ENCODE assay signal across 26 cellular contexts in genomic region chr3:86420990-86421739, GRCh38.
DNase-seq lines count a peak whose midpoint lies in the region; ATAC-seq and TF ChIP-seq lines count a peak whose summit lies in the region.
"Had no signal": no experiment of that assay in that cellular context is flagged by ENCODE, and none has a peak within 500 bp of the region (broad histone marks: within the 10 kb centered on the region; RNA-seq: fewer than 3 reads in every experiment).

No MANE protein-coding gene starts in this region.

- peak overlapping the region; percentile 53 for H3K4me2 ChIP-seq in H9 (ENCODE audit: insufficient read depth, insufficient read length, low read length)
- H3K4me2 ChIP-seq: SK-N-SH had no signal

- no peak overlapping the region for H2BK5ac ChIP-seq in H9 (ENCODE audit: insufficient read length, low read length)

- H3K27ac ChIP-seq in H9 (ENCODE audit: insufficient read length, low read depth, low read length), result no peak overlapping the region
- H3K27ac ChIP-seq: 22Rv1 had no signal

- H3K27me3 Mint-ChIP-seq in CD14-positive monocyte (ENCODE audit: low read depth in 3 of 3) (no peaks in the 10 kb centered on the region), H9 (ENCODE audit: low read depth) (no peaks in the 10 kb centered on the region), chondrocyte (ENCODE audit: low read depth) (peaks cover 5% of the 10 kb centered on the region), MCF 10A (ENCODE audit: insufficient read depth, unreplicated experiment) (peaks cover 23% of the 10 kb centered on the region)
- H3K27me3 Mint-ChIP-seq: CD8-positive, alpha-beta memory T cell; IgD-negative memory B cell had no signal

- no peaks in the 10 kb centered on the region for H3K79me2 ChIP-seq in H9 (ENCODE audit: insufficient read depth, low read length)

- no peak overlapping the region for H3K4ac ChIP-seq in H9 (ENCODE audit: low read depth, low read length)

- peak overlapping the region; percentile 64 for H2AFZ ChIP-seq in H9 (ENCODE audit: low read length)

- no peak overlapping the region for H3K27ac Mint-ChIP-seq in CD14-positive monocyte
- H3K27ac Mint-ChIP-seq in H9, result peak overlapping the region in 2 of 3 experiments; percentile 82 to 91; a peak in 2 of 7 replicates
- no peak overlapping the region for H3K27ac Mint-ChIP-seq in chondrocyte (ENCODE audit: unreplicated experiment)
- H3K27ac Mint-ChIP-seq in MCF 10A (ENCODE audit: low read depth, unreplicated experiment), result no peak overlapping the region
- H3K27ac Mint-ChIP-seq: CD8-positive, alpha-beta memory T cell; IgD-negative memory B cell had no signal

- no peak overlapping the region for H2BK120ac ChIP-seq in H9 (ENCODE audit: low read depth, low read length, poor library complexity, severe bottlenecking)

- H3K79me1 ChIP-seq in H9 (ENCODE audit: insufficient read depth, low read depth, low read length, poor library complexity, severe bottlenecking), result no peaks in the 10 kb centered on the region

- no peak overlapping the region for H3T11ph ChIP-seq in H9 (ENCODE audit: low read length)

- POLR2A ChIA-PET in MCF 10A (lab: Yijun Ruan, JAX), result no interaction called here

- no peak overlapping the region for H4K91ac ChIP-seq in H9 (ENCODE audit: insufficient read length, low read depth, low read length)

- H3K23me2 ChIP-seq in H9 (ENCODE audit: insufficient read length, low read depth, low read length, poor library complexity, severe bottlenecking), result no peaks in the 10 kb centered on the region

- H3K9me3 Mint-ChIP-seq in CD14-positive monocyte (peaks cover 0 to 8% (median 3%) of the 10 kb centered on the region in 7 donors), H9 (peaks cover 7 to 12% of the 10 kb centered on the region in 2 experiments; a peak in 3 of 5 replicates), chondrocyte (ENCODE audit: low read depth) (peaks cover 6% of the 10 kb centered on the region), MCF 10A (ENCODE audit: unreplicated experiment) (peaks cover 8% of the 10 kb centered on the region)

- H4K20me1 ChIP-seq in H9 (ENCODE audit: control insufficient read depth, insufficient read depth, insufficient read length), result no peaks in the 10 kb centered on the region

- no peak overlapping the region for H3K4me3 Mint-ChIP-seq in CD14-positive monocyte
- H3K4me3 Mint-ChIP-seq in H9, result no peak overlapping the region; a peak in 2 of 5 replicates
- no peak overlapping the region for H3K4me3 Mint-ChIP-seq in chondrocyte (ENCODE audit: unreplicated experiment)
- H3K4me3 Mint-ChIP-seq in MCF 10A (ENCODE audit: unreplicated experiment), result no peak overlapping the region
- H3K4me3 Mint-ChIP-seq: CD8-positive, alpha-beta memory T cell; IgD-negative memory B cell had no signal

- DNase-seq in CD14-positive monocyte (ENCODE audit: low spot score) (peak; percentile 39), H9 (peak; percentile 58), chondrocyte (ENCODE audit: low spot score) (peak; percentile 71), islet precursor cell (peak; percentile 57), MCF 10A (ENCODE audit: unreplicated experiment) (no peak), NCI-H128 (lab: John Stamatoyannopoulos, UW; ENCODE audit: unreplicated experiment) (no peak), AG20443 (ENCODE audit: low spot score) (no peak)
- DNase-seq: ACHN; AML-193; C1 segment of cervical spinal cord; CD8-positive, alpha-beta memory T cell; DMS79; HCEC 1CT; MV-4-11; NCI-H1417 treated with DMSO at 0.1 percent for 48 hours; NCI-H1930; NCI-H2227 treated with DMSO at 0.1 percent for 48 hours; NCI-H510A treated with DMSO at 0.1 percent for 48 hours; NCI-H748 treated with DMSO at 0.1 percent for 48 hours; NK-92 treated with Interleukin-12 subunit alpha and Interleukin-12 subunit beta, amount 100 ng/mL, for 24 hours; SIG-M5; SK-N-SH had no signal

- no peak overlapping the region for H3K23ac ChIP-seq in H9 (ENCODE audit: insufficient read length, low read depth, low read length)

- no peak overlapping the region for H2BK20ac ChIP-seq in H9 (ENCODE audit: low read depth, low read length, poor library complexity, severe bottlenecking)

- WGBS in H9 (ENCODE audit: extremely low coverage, insufficient read length, low lambda C conversion rate), result no CpG with 5 or more reads among the region's 24 CpGs

- no peak overlapping the region for H3K18ac ChIP-seq in H9 (ENCODE audit: insufficient read length, low read depth, low read length)

- H3K36me3 Mint-ChIP-seq in CD14-positive monocyte, result no peaks in the 10 kb centered on the region
- H3K36me3 Mint-ChIP-seq in H9 (ENCODE audit: insufficient read depth in 1 of 3, low read depth in 3 of 3), result peaks cover 3 to 17% (median 10%) of the 10 kb centered on the region in 3 experiments; a peak in 6 of 7 replicates
- no peaks in the 10 kb centered on the region for H3K36me3 Mint-ChIP-seq in chondrocyte (ENCODE audit: low read depth)
- H3K36me3 Mint-ChIP-seq in MCF 10A (ENCODE audit: insufficient read depth, unreplicated experiment), result no peaks in the 10 kb centered on the region
- H3K36me3 Mint-ChIP-seq: CD8-positive, alpha-beta memory T cell; IgD-negative memory B cell had no signal

- H3K9me3 ChIP-seq in H9 (ENCODE audit: control insufficient read depth, low read depth, low read length), result no peaks in the 10 kb centered on the region
- H3K9me3 ChIP-seq: SK-N-SH had no signal

- no peak overlapping the region for H4K5ac ChIP-seq in H9 (ENCODE audit: insufficient read length, low read depth, low read length)

- no peaks in the 10 kb centered on the region; the same call in 1 of the 2 replicates for H3K4me1 ChIP-seq in H9 (ENCODE audit: insufficient read depth, low read length)

- no peak overlapping the region for H3K14ac ChIP-seq in H9 (ENCODE audit: insufficient read depth, low read length)

- ATAC-seq in GM19023 (IDR thresholded peaks at IDR 0.05; ENCODE audit: unreplicated experiment), result no peak
- ATAC-seq: Panc1 had no signal

- no peak overlapping the region for H2BK12ac ChIP-seq in H9 (ENCODE audit: insufficient read length, low read depth, low read length)

- no peak overlapping the region for H4K8ac ChIP-seq in H9 (replicated peaks; ENCODE audit: insufficient read length, low read depth, low read length)

- no peak overlapping the region for H2AK5ac ChIP-seq in H9 (ENCODE audit: insufficient read length, low read length)

- no peak overlapping the region for H2BK15ac ChIP-seq in H9 (ENCODE audit: low read depth, low read length)

- intact Hi-C loops in CD14-positive monocyte (cut with micrococcal nuclease), result no loop called here
- intact Hi-C loops in MCF 10A (cut with micrococcal nuclease), result no loop called here

- no peak overlapping the region for H3K56ac ChIP-seq in H9 (ENCODE audit: insufficient read length, low read depth, low read length)

- H3K9ac ChIP-seq in H9 (ENCODE audit: extremely low read depth, insufficient read length, low read length), result no peak overlapping the region
- H3K9ac ChIP-seq: SK-N-SH had no signal

- TF ChIP-seq CTCF in CD14-positive monocyte (IDR thresholded peaks at IDR 0.05) (no peak), H9 (conservative IDR thresholded peaks at IDR 0.05) (no peak), chondrocyte (IDR thresholded peaks at IDR 0.05) (no peak), MCF 10A (IDR thresholded peaks at IDR 0.05; ENCODE audit: unreplicated experiment) (no peak)

- BruUV-seq in MCF 10A (replicated peaks; lab: Mats Ljungman, UMichigan), result no TSS peak

- CTCF ChIA-PET in MCF 10A (lab: Yijun Ruan, JAX), result no interaction called here

- H3K27me3 ChIP-seq in H9 (ENCODE audit: insufficient read depth, low read length), result no peaks in the 10 kb centered on the region

- no peaks in the 10 kb centered on the region for H3K4me1 Mint-ChIP-seq in CD14-positive monocyte
- H3K4me1 Mint-ChIP-seq in H9, result peaks cover 0 to 13% of the 10 kb centered on the region in 2 experiments; a peak in 2 of 4 replicates
- H3K4me1 Mint-ChIP-seq in chondrocyte (ENCODE audit: low read depth), result no peaks in the 10 kb centered on the region
- H3K4me1 Mint-ChIP-seq in MCF 10A (ENCODE audit: insufficient read depth, unreplicated experiment), result no peaks in the 10 kb centered on the region
- H3K4me1 Mint-ChIP-seq: CD8-positive, alpha-beta memory T cell; IgD-negative memory B cell had no signal

Comparison
In these comparisons a context has a peak if more than half of its experiments do, and no peak if none do; other contexts are left out.
1. DNase-seq: peak in CD14-positive monocyte (single experiment), H9 (single experiment), chondrocyte (single experiment) and islet precursor cell (single experiment); none in MCF 10A (single experiment), NCI-H128 (single experiment) and AG20443 (single experiment).
2. H3K27ac Mint-ChIP-seq: peak in H9 (2 of 3); none in CD14-positive monocyte (0 of 7), chondrocyte (single experiment) and MCF 10A (single experiment).